25 cellular contexts compared by ENCODE assay signal in the genomic region with DNA sequence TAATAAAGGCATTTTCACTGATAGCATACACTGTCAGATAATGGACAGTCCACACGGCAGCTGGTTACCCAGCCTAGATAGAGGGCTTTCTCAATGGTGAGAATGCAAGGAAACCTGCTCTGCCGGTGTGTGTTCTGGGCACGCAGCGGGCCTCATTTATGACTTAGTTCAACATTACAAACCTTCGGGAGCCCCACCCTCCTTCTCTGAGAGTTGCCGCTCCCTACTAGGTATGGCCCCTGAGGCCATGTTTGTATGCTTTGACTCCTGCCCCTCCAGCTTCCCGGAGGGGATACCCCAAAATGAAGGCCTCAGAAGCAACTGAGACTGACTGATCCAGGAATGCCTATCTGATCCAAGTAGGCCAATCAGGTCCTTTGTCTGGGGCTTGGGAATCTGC. TPM values are rescaled to one million over a fixed set of nuclear protein-coding genes. Genes with fewer than 3 reads are reported as not detected.
DNase-seq lines count a peak whose midpoint lies in the region; ATAC-seq and TF ChIP-seq lines count a peak whose summit lies in the region.
"Had no signal": no experiment of that assay in that cellular context is flagged by ENCODE, and none has a peak within 500 bp of the region (broad histone marks: within the 10 kb centered on the region; RNA-seq: fewer than 3 reads in every experiment).

No MANE protein-coding gene starts in this region.

- TF ChIP-seq CTCF in RWPE1 (conservative IDR thresholded peaks at IDR 0.05; ENCODE audit: low read depth) (no peak), stomach (IDR thresholded peaks at IDR 0.05) (no peak), suprapubic skin (IDR thresholded peaks at IDR 0.05) (no peak)

- H3K4me3 ChIP-seq in stomach, result no peak overlapping the region
- H3K4me3 ChIP-seq in suprapubic skin, result no peak overlapping the region
- H3K4me3 ChIP-seq: right atrium auricular region had no signal

- TF ChIP-seq EP300 in stomach (IDR thresholded peaks at IDR 0.05), result no peak
- no peak for TF ChIP-seq EP300 in suprapubic skin (IDR thresholded peaks at IDR 0.05)

- intact Hi-C loops in stomach (cut with DNase I; ENCODE audit: low total_unique reads), result loop anchor here (5.0 kb wide), 1 partner anchor 157 kb away; no protein-coding TSS in a partner anchor

- DNase-seq in HT-29 (ENCODE audit: low spot score), result peak; percentile 84
- DNase-seq in RWPE1 (ENCODE audit: low spot score), result peak; percentile 67
- peak; percentile 16 for DNase-seq in kidney tubule cell (ENCODE audit: low spot score)
- DNase-seq in stomach, result peak; percentile 65
- no peak for DNase-seq in NCI-H2081 (lab: John Stamatoyannopoulos, UW)
- no peak for DNase-seq in suprapubic skin (ENCODE audit: low spot score in 2 of 2)
- DNase-seq: activated CD4-positive, alpha-beta T cell treated with anti-CD3 and anti-CD28 coated beads, Interleukin-2, amount 50 U/mL, for 4 hours; activated CD8-positive, alpha-beta memory T cell treated with anti-CD3 and anti-CD28 coated beads, Interleukin-2, amount 50 U/mL, for 48 hours; activated effector memory CD4-positive, alpha-beta T cell treated with Interleukin-2 at 50 U/mL for 16 hours; activated naive CD8-positive, alpha-beta T cell treated with anti-CD3 and anti-CD28 coated beads, Interleukin-2, amount 10 ng/mL, durations not matched to agents 7 days and 5 days; CD4-positive, alpha-beta T cell; DMS153; effector memory CD4-positive, alpha-beta T cell; GDM1; HFFc6; mesenchymal stem cell; naive thymus-derived CD4-positive, alpha-beta T cell; NCI-H1105 treated with DMSO at 0.1 percent for 48 hours; NCI-H2029 treated with DMSO at 0.1 percent for 48 hours; NCI-H446 treated with DMSO at 0.1 percent for 48 hours; NK-92 treated with Interleukin-12 subunit alpha and Interleukin-12 subunit beta, amount 100 ng/mL, for 24 hours; RPMI8226 had no signal

- POLR2A ChIA-PET in RWPE1 (lab: Yijun Ruan, JAX; ENCODE audit: low non-redundant PET), result no interaction called here

- no peaks in the 10 kb centered on the region for H3K36me3 ChIP-seq in stomach
- H3K36me3 ChIP-seq in suprapubic skin, result no peaks in the 10 kb centered on the region
- H3K36me3 ChIP-seq: right atrium auricular region had no signal

- H3K27ac ChIP-seq in RWPE1, result no peak overlapping the region
- H3K27ac ChIP-seq in stomach, result no peak overlapping the region
- H3K27ac ChIP-seq in suprapubic skin, result no peak overlapping the region
- H3K27ac ChIP-seq: right atrium auricular region had no signal

- TF ChIP-seq POLR2A in stomach (IDR thresholded peaks at IDR 0.05), result no peak
- no peak for TF ChIP-seq POLR2A in suprapubic skin (IDR thresholded peaks at IDR 0.05)

- WGBS in stomach, 5 donors, result 33 to 62% (median 47%) methylated on average over 7 of the region's 7 CpGs
- WGBS in suprapubic skin, result 38% methylated on average over 4 of the region's 7 CpGs

- H3K4me1 ChIP-seq in stomach, result peaks cover 5 to 13% (median 11%) of the 10 kb centered on the region in 4 donors
- peaks cover 18% of the 10 kb centered on the region for H3K4me1 ChIP-seq in suprapubic skin

- H3K9me3 ChIP-seq in stomach (no peaks in the 10 kb centered on the region), suprapubic skin (no peaks in the 10 kb centered on the region)
- H3K9me3 ChIP-seq: right atrium auricular region had no signal

- CTCF ChIA-PET in RWPE1 (lab: Yijun Ruan, JAX), result interaction anchor here (1.9 kb wide), 1 partner anchor 34 kb away, joined by 5 read pairs; no protein-coding TSS in a partner anchor

- peaks cover 0 to 4% (median 0%) of the 10 kb centered on the region in 3 donors for H3K27me3 ChIP-seq in stomach
- no peaks in the 10 kb centered on the region for H3K27me3 ChIP-seq in suprapubic skin
- H3K27me3 ChIP-seq: right atrium auricular region had no signal

- no peak for ATAC-seq in GM21360 (IDR thresholded peaks at IDR 0.05; ENCODE audit: unreplicated experiment)
- ATAC-seq: naive thymus-derived CD4-positive, alpha-beta T cell; WTC11 had no signal

RNA-seq across cellular contexts. Expression of gene FABP3, which starts 17.2 kb away (rescaled TPM):
- total RNA-seq in HT-29 (2014; rRNA removed; shearing (Covaris generic)), result not detected in 2 replicates
- total RNA-seq in stomach (10 to 100 TPM in 3 of 5 donors, 1 to 10 TPM in 1, not detected in 1; 7.6 to 60.3 (median 15.6) TPM), suprapubic skin (1 to 10 TPM; 1.5 to 5.6 (median 3.3) TPM)
- polyA plus RNA-seq in stomach, result 10 to 100 TPM; 43.0 to 73.5 (median 64.4) TPM
- total RNA-seq: CD4-positive, alpha-beta T cell had no signal
- polyA plus RNA-seq: naive thymus-derived CD4-positive, alpha-beta T cell had no signal

RNA-seq across cellular contexts. Expression of gene SERINC2, which starts 22.9 kb away (rescaled TPM):
- total RNA-seq in HT-29 (2014; rRNA removed; shearing (Covaris generic)), result 75.9 and 80.4 TPM in 2 replicates
- total RNA-seq in stomach, result 100 to 1,000 TPM in 1 of 5 donors, 10 to 100 TPM in 4; 12.3 to 114 (median 92.0) TPM
- polyA plus RNA-seq in stomach, result 10 to 100 TPM; 50.9 to 76.3 (median 55.6) TPM
- 10 to 100 TPM; 52.9 to 95.6 (median 68.3) TPM for total RNA-seq in suprapubic skin
- polyA plus RNA-seq: naive thymus-derived CD4-positive, alpha-beta T cell had no signal

Comparison
In these comparisons a context has a peak if more than half of its experiments do, and no peak if none do; other contexts are left out.
1. DNase-seq: peak in HT-29 (single experiment), RWPE1 (single experiment), kidney tubule cell (single experiment) and stomach (single experiment); none in NCI-H2081 (0 of 2) and suprapubic skin (0 of 2).